In the genomic region with DNA sequence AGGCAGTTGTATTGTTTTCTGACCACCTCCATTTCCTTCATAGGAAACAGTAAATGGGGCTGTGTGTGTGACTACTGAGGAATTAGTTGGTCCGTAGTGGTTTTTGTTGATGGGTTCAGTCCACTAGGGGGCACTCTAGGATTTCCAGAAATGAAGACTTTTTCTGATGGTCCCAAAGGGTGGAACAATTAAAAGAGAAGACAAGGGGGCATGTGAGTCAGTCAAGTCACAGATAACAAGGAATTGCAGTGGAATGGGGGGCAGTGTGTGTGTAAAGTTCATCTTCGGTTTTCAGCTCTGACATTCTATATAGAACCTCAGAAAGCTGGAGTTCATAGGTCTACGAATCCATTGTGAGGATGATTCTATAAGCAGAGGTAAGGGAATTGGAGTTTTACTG, we compare ENCODE assay signal across 8 cellular contexts.
A peak's percentile ranks its signal among the peaks of the same experiment; 100 is the strongest.
DNase-seq lines count a peak whose midpoint lies in the region; ATAC-seq and TF ChIP-seq lines count a peak whose summit lies in the region.

No MANE protein-coding gene starts in this region.

- 67 to 70% methylated on average over 3 of the region's 3 CpGs for WGBS in heart right ventricle, 2 donors

- H2AFZ ChIP-seq in PC-9, result no peak overlapping the region

- H3K4me1 ChIP-seq in PC-9 (replicated peaks; ENCODE audit: insufficient read depth) (no peaks in the 10 kb centered on the region), colonic mucosa (no peaks in the 10 kb centered on the region), heart right ventricle (no peaks in the 10 kb centered on the region)

- H3K27me3 ChIP-seq in PC-9 (ENCODE audit: insufficient read depth, low read depth), result no peaks in the 10 kb centered on the region
- H3K27me3 ChIP-seq in colonic mucosa, result no peaks in the 10 kb centered on the region
- peaks cover 0 to 15% (median 0%) of the 10 kb centered on the region in 7 donors for H3K27me3 ChIP-seq in heart right ventricle

- CTCF ChIA-PET in PC-9 (lab: Charles Lee), result no interaction called here

- no peak overlapping the region for H3K4me2 ChIP-seq in PC-9

- BruUV-seq in PC-9 (replicated peaks; lab: Mats Ljungman, UMichigan), result no TSS peak

- H4K20me1 ChIP-seq in PC-9 (ENCODE audit: insufficient read depth), result no peaks in the 10 kb centered on the region

- H3K9me2 ChIP-seq in PC-9 (ENCODE audit: insufficient read depth), result no peaks in the 10 kb centered on the region

- no peak overlapping the region for H3K9ac ChIP-seq in colonic mucosa (ENCODE audit: low read depth in 2 of 2, low read length in 2 of 2)

- H3F3A ChIP-seq in PC-9 (ENCODE audit: insufficient read depth, low read depth), result no peaks in the 10 kb centered on the region

- H3K9me3 ChIP-seq in PC-9 (ENCODE audit: insufficient read depth, low read depth), result no peaks in the 10 kb centered on the region
- H3K9me3 ChIP-seq in colonic mucosa, result no peaks in the 10 kb centered on the region
- no peaks in the 10 kb centered on the region for H3K9me3 ChIP-seq in heart right ventricle

- H3K27ac ChIP-seq in PC-9 (no peak overlapping the region), colonic mucosa (no peak overlapping the region), heart right ventricle (no peak overlapping the region)

- H3K36me3 ChIP-seq in PC-9 (ENCODE audit: low read depth), result no peaks in the 10 kb centered on the region
- H3K36me3 ChIP-seq in colonic mucosa, result no peaks in the 10 kb centered on the region
- H3K36me3 ChIP-seq in heart right ventricle, result no peaks in the 10 kb centered on the region

- no peak for ATAC-seq in heart right ventricle

- intact Hi-C loops in PC-9 (cut with micrococcal nuclease; ENCODE audit: unreplicated experiment) (loop anchor here (10.0 kb wide), 1 partner anchor 95 kb away; no protein-coding TSS in a partner anchor), colonic mucosa (cut with DNase I) (no loop called here), heart right ventricle (cut with DNase I) (no loop called here)

- POLR2A ChIA-PET in PC-9 (lab: Charles Lee; ENCODE audit: unreplicated experiment), result no interaction called here

- DNase-seq in SKM-1 (lab: John Stamatoyannopoulos, UW; ENCODE audit: unreplicated experiment), result peak; percentile 2
- DNase-seq in SKM-1 treated with dmso at 0.1 percent for 144 hours (lab: John Stamatoyannopoulos, UW; ENCODE audit: unreplicated experiment), result no peak
- no peak for DNase-seq in PC-9
- no peak for DNase-seq in colonic mucosa
- DNase-seq in stimulated activated CD4-positive, alpha-beta T cell treated with anti-CD3 and anti-CD28 coated beads, Interleukin-2, amount 100 ng/mL, for 4 hours (ENCODE audit: low read depth), result peak; percentile 33
- no peak for DNase-seq in heart right ventricle
- no peak for DNase-seq in NCI-H510A (lab: John Stamatoyannopoulos, UW)
- DNase-seq in NCI-H1105 (lab: John Stamatoyannopoulos, UW), result no peak

- H3K4me3 ChIP-seq in PC-9 (no peak overlapping the region), colonic mucosa (no peak overlapping the region), heart right ventricle (no peak overlapping the region)

- TF ChIP-seq CTCF in PC-9 (conservative IDR thresholded peaks at IDR 0.05), result peak; percentile 52; the same call in 1 of the 2 replicates
- TF ChIP-seq CTCF in colonic mucosa (IDR thresholded peaks at IDR 0.05), result peak; percentile 14
- peak in 3 of 9 donors; percentile 12 to 44 (median 21) for TF ChIP-seq CTCF in heart right ventricle (IDR thresholded peaks at IDR 0.05)

- H3K79me2 ChIP-seq in PC-9 (ENCODE audit: low read depth), result no peaks in the 10 kb centered on the region

Comparison
In these comparisons a context has a peak if more than half of its experiments do, and no peak if none do; other contexts are left out.
1. DNase-seq: peak in SKM-1 (single experiment) and stimulated activated CD4-positive, alpha-beta T cell treated with anti-CD3 and anti-CD28 coated beads, Interleukin-2, amount 100 ng/mL, for 4 hours (single experiment); none in SKM-1 treated with dmso at 0.1 percent for 144 hours (single experiment), PC-9 (0 of 2), colonic mucosa (single experiment), heart right ventricle (0 of 2), NCI-H510A (single experiment) and NCI-H1105 (single experiment).